1 cellular context compared by ENCODE assay signal in the genomic region with DNA sequence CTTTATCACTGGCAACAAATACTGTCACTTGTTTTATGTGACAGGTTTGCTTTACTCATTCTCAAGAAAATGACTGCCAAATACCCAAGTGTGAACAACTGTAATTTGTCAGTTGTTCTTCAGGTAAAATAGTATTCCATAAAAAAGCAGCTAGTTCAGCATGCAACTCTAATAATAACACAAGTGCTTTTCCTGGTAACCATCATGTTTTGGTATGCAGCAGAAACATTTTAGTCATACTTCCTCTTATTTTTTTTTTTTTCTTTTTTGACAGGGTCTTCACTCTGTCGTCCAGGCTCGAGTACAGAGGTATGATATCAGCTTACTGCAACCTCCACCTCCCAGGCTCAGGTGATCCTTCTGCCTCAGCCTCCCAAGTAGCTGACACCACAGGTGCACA.
TF ChIP-seq lines count a peak whose summit lies in the region.

No MANE protein-coding gene starts in this region.

TF ChIP-seq in IMR-90, 13 proteins besides CTCF, POLR2A, EP300 and RAD21:
- no peak for TF ChIP-seq MAZ (IDR thresholded peaks at IDR 0.05; ENCODE audit: borderline replicate concordance, low read depth, low read length)
- TF ChIP-seq CHD1 (IDR thresholded peaks at IDR 0.05; ENCODE audit: low read depth, low read length) = no peak
- no peak for TF ChIP-seq NFE2L2 (IDR thresholded peaks at IDR 0.05; ENCODE audit: low read depth, low read length)
- TF ChIP-seq, protein P1, sequence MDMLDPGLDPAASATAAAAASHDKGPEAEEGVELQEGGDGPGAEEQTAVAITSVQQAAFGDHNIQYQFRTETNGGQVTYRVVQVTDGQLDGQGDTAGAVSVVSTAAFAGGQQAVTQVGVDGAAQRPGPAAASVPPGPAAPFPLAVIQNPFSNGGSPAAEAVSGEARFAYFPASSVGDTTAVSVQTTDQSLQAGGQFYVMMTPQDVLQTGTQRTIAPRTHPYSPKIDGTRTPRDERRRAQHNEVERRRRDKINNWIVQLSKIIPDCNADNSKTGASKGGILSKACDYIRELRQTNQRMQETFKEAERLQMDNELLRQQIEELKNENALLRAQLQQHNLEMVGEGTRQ (IDR thresholded peaks at IDR 0.05; ENCODE audit: low read depth, low read length) = no peak
- no peak for TF ChIP-seq CEBPB (IDR thresholded peaks at IDR 0.05; ENCODE audit: low read depth, low read length)
- TF ChIP-seq MXI1 (IDR thresholded peaks at IDR 0.05; ENCODE audit: borderline replicate concordance, low read depth, low read length) = no peak
- TF ChIP-seq RCOR1 (IDR thresholded peaks at IDR 0.05; ENCODE audit: insufficient replicate concordance, low read length) = no peak
